Comparison of ENCODE assay signal across 12 cellular contexts in genomic region chr7:55100172-55100961, GRCh38.
DNase-seq lines count a peak whose midpoint lies in the region; ATAC-seq and TF ChIP-seq lines count a peak whose summit lies in the region.
"Had no signal": no experiment of that assay in that cellular context is flagged by ENCODE, and none has a peak within 500 bp of the region (broad histone marks: within the 10 kb centered on the region; RNA-seq: fewer than 3 reads in every experiment).

No MANE protein-coding gene starts in this region.

- no peaks in the 10 kb centered on the region for H3K9me3 ChIP-seq in RWPE2 (ENCODE audit: severe bottlenecking)
- no peaks in the 10 kb centered on the region for H3K9me3 ChIP-seq in heart left ventricle

- H3K4me1 ChIP-seq in RWPE2 (ENCODE audit: insufficient read depth, poor library complexity, severe bottlenecking): peaks cover 77% of the 10 kb centered on the region
- H3K4me1 ChIP-seq in heart left ventricle: peaks cover 0 to 56% (median 22%) of the 10 kb centered on the region in 12 donors
- H3K4me1 ChIP-seq in rectal smooth muscle tissue (ENCODE audit: control insufficient read depth, insufficient read depth, low read length): peaks cover 7% of the 10 kb centered on the region

- peak; percentile 74 for DNase-seq in DMS153 (lab: John Stamatoyannopoulos, UW)
- no peak for DNase-seq in RWPE2 (ENCODE audit: low spot score)
- DNase-seq in heart left ventricle: peak; percentile 88 to 97 (median 90)
- no peak for DNase-seq in A172 (ENCODE audit: low spot score)
- DNase-seq in GM13977 (ENCODE audit: low spot score): no peak
- no peak for DNase-seq in NCI-H146 (lab: John Stamatoyannopoulos, UW)
- no peak for DNase-seq in glomerular visceral epithelial cell (ENCODE audit: extremely low spot score)
- DNase-seq: activated T-cell treated with anti-CD3 and anti-CD28 coated beads, Interleukin-2, amount 50 U/mL, for 72 hours; NCI-H1417 treated with DMSO at 0.1 percent for 48 hours; stimulated activated CD4-positive, alpha-beta T cell treated with anti-CD3 and anti-CD28 coated beads, Interleukin-4, amount 100 ng/mL, for 24 hours; T-cell had no signal

- TF ChIP-seq POLR2A in heart left ventricle (IDR thresholded peaks at IDR 0.05): no peak

- in situ Hi-C loops in GM13977 (cut with MboI; ENCODE audit: low pct_unique_long_range_greater_than_20kb, low sequenced_read_pairs, unreplicated experiment): no loop called here

- intact Hi-C loops in heart left ventricle (cut with DNase I): loop anchor here in 2 of 10 donors (1.0 to 2.0 kb wide), 2 partner anchors 28 to 81 kb away; partner anchors contain the start of gene EGFR (in 1 of the 2)

- 39 to 50% (median 44%) methylated on average over 14 to 15 of the region's 15 CpGs for WGBS in heart left ventricle, 4 donors

- TF ChIP-seq CTCF in RWPE2 (IDR thresholded peaks at IDR 0.05; ENCODE audit: poor library complexity, severe bottlenecking) (no peak), heart left ventricle (IDR thresholded peaks at IDR 0.05) (no peak), GM13977 (IDR thresholded peaks at IDR 0.05; ENCODE audit: extremely low read depth, insufficient read depth, missing control alignments) (no peak)

- H3K27me3 ChIP-seq in RWPE2 (ENCODE audit: insufficient read depth, poor library complexity, severe bottlenecking) (no peaks in the 10 kb centered on the region), heart left ventricle (no peaks in the 10 kb centered on the region), rectal smooth muscle tissue (ENCODE audit: control insufficient read depth, insufficient read depth, low read length) (no peaks in the 10 kb centered on the region)

- H3K27ac ChIP-seq in RWPE2 (ENCODE audit: poor library complexity, severe bottlenecking): peak overlapping the region; percentile 76
- H3K27ac ChIP-seq in heart left ventricle: peak overlapping the region in 11 of 12 donors; percentile 51 to 89 (median 68)
- H3K27ac ChIP-seq in rectal smooth muscle tissue (ENCODE audit: low read depth, low read length): peak overlapping the region; percentile 53

- H3K4me3 ChIP-seq in RWPE2 (ENCODE audit: severe bottlenecking) (no peak overlapping the region), heart left ventricle (peak overlapping the region in 2 of 12 donors; percentile 2 to 10), rectal smooth muscle tissue (ENCODE audit: low read length) (no peak overlapping the region)

- no peak for ATAC-seq in RWPE2 (ENCODE audit: low read depth)
- peak; percentile 80 to 92 (median 85) for ATAC-seq in heart left ventricle
- ATAC-seq: activated T-cell treated with anti-CD3 and anti-CD28 coated beads, Interleukin-2, amount 50 U/mL, for 72 hours; T-cell had no signal

- no peak overlapping the region for H3K9ac ChIP-seq in rectal smooth muscle tissue (ENCODE audit: low read length)

- H3K36me3 ChIP-seq in RWPE2 (ENCODE audit: low read depth) (peaks cover 82% of the 10 kb centered on the region), heart left ventricle (no peaks in the 10 kb centered on the region), rectal smooth muscle tissue (ENCODE audit: control insufficient read depth, insufficient read depth, low read length) (no peaks in the 10 kb centered on the region)

Comparison
In these comparisons a context has a peak if more than half of its experiments do, and no peak if none do; other contexts are left out.
1. DNase-seq: peak in DMS153 (single experiment) and heart left ventricle (5 of 5); none in RWPE2 (single experiment), A172 (single experiment), GM13977 (single experiment), NCI-H146 (single experiment) and glomerular visceral epithelial cell (single experiment).
2. Peak in every context shown above with its lines, with median percentiles within 50 percentile points of each other: H3K27ac ChIP-seq.